ENCODE assay signal across 15 cellular contexts in genomic region chr1:28955930-28956552, GRCh38. TPM values are rescaled to one million over a fixed set of nuclear protein-coding genes. Genes with fewer than 3 reads are reported as not detected.
DNase-seq lines count a peak whose midpoint lies in the region; ATAC-seq and TF ChIP-seq lines count a peak whose summit lies in the region.
"Had no signal": no experiment of that assay in that cellular context is flagged by ENCODE, and none has a peak within 500 bp of the region (broad histone marks: within the 10 kb centered on the region; RNA-seq: fewer than 3 reads in every experiment).

No MANE protein-coding gene starts in this region.

- no peaks in the 10 kb centered on the region for H3K36me3 ChIP-seq in neural progenitor cell
- H3K36me3 ChIP-seq: heart left ventricle had no signal

- no peak overlapping the region for H3K4me3 Mint-ChIP-seq in activated T-cell treated with anti-CD3 and anti-CD28 coated beads, Interleukin-2, amount 50 U/mL, for 72 hours
- no peak overlapping the region for H3K4me3 Mint-ChIP-seq in neural progenitor cell
- H3K4me3 Mint-ChIP-seq: dendritic cell treated with granulocyte-macrophage colony-stimulating factor and Interleukin-4, amounts not matched to agents 40 ng/mL and 50 ng/mL, for 4 days; memory B cell had no signal

- H3K4me3 ChIP-seq in neural progenitor cell = peak overlapping the region; percentile 3
- H3K4me3 ChIP-seq: heart left ventricle had no signal

- no peaks in the 10 kb centered on the region for H3F3A ChIP-seq in neural progenitor cell (ENCODE audit: low read depth)

- H3K4me2 ChIP-seq in neural progenitor cell = peak overlapping the region; percentile 10

- ATAC-seq in activated T-cell treated with anti-CD3 and anti-CD28 coated beads, Interleukin-2, amount 50 U/mL, for 72 hours (replicated peaks in 1 of 2) = peak; percentile 76 to 80
- no peak for ATAC-seq in HG03457 (IDR thresholded peaks at IDR 0.05; ENCODE audit: unreplicated experiment)
- ATAC-seq: heart left ventricle had no signal

- no peaks in the 10 kb centered on the region for H3K27me3 Mint-ChIP-seq in activated T-cell treated with anti-CD3 and anti-CD28 coated beads, Interleukin-2, amount 50 U/mL, for 72 hours (ENCODE audit: low read depth)
- no peaks in the 10 kb centered on the region for H3K27me3 Mint-ChIP-seq in neural progenitor cell (ENCODE audit: insufficient read depth, low read depth)
- H3K27me3 Mint-ChIP-seq: dendritic cell treated with granulocyte-macrophage colony-stimulating factor and Interleukin-4, amounts not matched to agents 40 ng/mL and 50 ng/mL, for 4 days; memory B cell had no signal

- peaks cover 15% of the 10 kb centered on the region for H3K4me1 ChIP-seq in neural progenitor cell

- peaks cover 66% of the 10 kb centered on the region for H3K4me1 Mint-ChIP-seq in activated T-cell treated with anti-CD3 and anti-CD28 coated beads, Interleukin-2, amount 50 U/mL, for 72 hours (ENCODE audit: low read depth)
- H3K4me1 Mint-ChIP-seq in neural progenitor cell = peaks cover 7% of the 10 kb centered on the region

- no peak overlapping the region for H3K27ac Mint-ChIP-seq in activated T-cell treated with anti-CD3 and anti-CD28 coated beads, Interleukin-2, amount 50 U/mL, for 72 hours
- no peak overlapping the region for H3K27ac Mint-ChIP-seq in neural progenitor cell
- H3K27ac Mint-ChIP-seq: dendritic cell treated with granulocyte-macrophage colony-stimulating factor and Interleukin-4, amounts not matched to agents 40 ng/mL and 50 ng/mL, for 4 days; memory B cell had no signal

- TF ChIP-seq CTCF in neural progenitor cell (IDR thresholded peaks at IDR 0.05) = no peak

- no peak overlapping the region for H3K9ac ChIP-seq in neural progenitor cell

- peaks cover 66% of the 10 kb centered on the region for H4K20me1 ChIP-seq in neural progenitor cell (ENCODE audit: low read depth)

- no peak overlapping the region for H2AFZ ChIP-seq in neural progenitor cell (replicated peaks)

- no peaks in the 10 kb centered on the region for H3K9me3 Mint-ChIP-seq in activated T-cell treated with anti-CD3 and anti-CD28 coated beads, Interleukin-2, amount 50 U/mL, for 72 hours
- no peaks in the 10 kb centered on the region for H3K9me3 Mint-ChIP-seq in neural progenitor cell
- H3K9me3 Mint-ChIP-seq: dendritic cell treated with granulocyte-macrophage colony-stimulating factor and Interleukin-4, amounts not matched to agents 40 ng/mL and 50 ng/mL, for 4 days; memory B cell had no signal

- peaks cover 99% of the 10 kb centered on the region for H3K79me2 ChIP-seq in neural progenitor cell (ENCODE audit: low read depth)

- peaks cover 0 to 2% of the 10 kb centered on the region in 2 donors for H3K36me3 Mint-ChIP-seq in activated T-cell treated with anti-CD3 and anti-CD28 coated beads, Interleukin-2, amount 50 U/mL, for 72 hours (ENCODE audit: insufficient read depth in 2 of 2)
- no peaks in the 10 kb centered on the region for H3K36me3 Mint-ChIP-seq in neural progenitor cell

- no peaks in the 10 kb centered on the region for H3K27me3 ChIP-seq in neural progenitor cell
- H3K27me3 ChIP-seq: heart left ventricle had no signal

- no peak for DNase-seq in activated T-cell treated with anti-CD3 and anti-CD28 coated beads, Interleukin-2, amount 50 U/mL, for 72 hours
- DNase-seq in activated T-cell treated with anti-CD3 and anti-CD28 coated beads for 4 hours (no peak), NCI-H1417 (lab: John Stamatoyannopoulos, UW) (peak in 2 of 3 experiments; percentile 78 to 98), RPMI8226 (peak; percentile 13), neural progenitor cell (ENCODE audit: low spot score) (peak; percentile 36), NAMALWA (ENCODE audit: low spot score) (no peak)
- no peak for DNase-seq in effector CD8-positive, alpha-beta T cell (lab: John Stamatoyannopoulos, UW)
- DNase-seq: activated gamma-delta T cell treated with Interleukin-2 at 50 U/mL for 16 hours, H7, heart left ventricle, Kasumi-1 had no signal

- H3K9me3 ChIP-seq in neural progenitor cell (ENCODE audit: low read depth) = no peaks in the 10 kb centered on the region
- H3K9me3 ChIP-seq: heart left ventricle had no signal

- H3K27ac ChIP-seq in neural progenitor cell = no peak overlapping the region
- H3K27ac ChIP-seq: heart left ventricle, VCaP had no signal

RNA-seq across cellular contexts. Expression of gene EPB41, which starts 41.7 kb away (rescaled TPM):
- total RNA-seq in activated T-cell treated with anti-CD3 and anti-CD28 coated beads, Interleukin-2, amount 50 U/mL, for 72 hours = 100 to 1,000 TPM in 1 of 2 donors, 10 to 100 TPM in 1; 73.3 to 109 TPM
- total RNA-seq in neural progenitor cell (ENCODE audit: low replicate concordance) = 157 and 211 TPM in 2 replicates

Comparison
In these comparisons a context has a peak if more than half of its experiments do, and no peak if none do; other contexts are left out.
1. DNase-seq: peak in NCI-H1417 (2 of 3), RPMI8226 (single experiment) and neural progenitor cell (single experiment); none in activated T-cell treated with anti-CD3 and anti-CD28 coated beads, Interleukin-2, amount 50 U/mL, for 72 hours (0 of 2), activated T-cell treated with anti-CD3 and anti-CD28 coated beads for 4 hours (single experiment), NAMALWA (single experiment) and effector CD8-positive, alpha-beta T cell (single experiment).